In genomic region chr19:44647144-44647543, GRCh38 we compare ENCODE assay signal across 1 cellular context.
TF ChIP-seq lines count a peak whose summit lies in the region.

No MANE protein-coding gene starts in this region.

TF ChIP-seq in HepG2, 621 proteins besides CTCF, POLR2A, EP300 and RAD21:
- TF ChIP-seq RBFOX2 (IDR thresholded peaks at IDR 0.05; ENCODE audit: low read depth, low read length), result peak; percentile 73
- TF ChIP-seq AGO2 (optimal IDR thresholded peaks at IDR 0.05; ENCODE audit: low read depth, low read length), result peak; percentile 89
- no peak for TF ChIP-seq ZNF83 (CRISPR knock-in tag; IDR thresholded peaks at IDR 0.05; ENCODE audit: borderline replicate concordance)
